In the genomic region with DNA sequence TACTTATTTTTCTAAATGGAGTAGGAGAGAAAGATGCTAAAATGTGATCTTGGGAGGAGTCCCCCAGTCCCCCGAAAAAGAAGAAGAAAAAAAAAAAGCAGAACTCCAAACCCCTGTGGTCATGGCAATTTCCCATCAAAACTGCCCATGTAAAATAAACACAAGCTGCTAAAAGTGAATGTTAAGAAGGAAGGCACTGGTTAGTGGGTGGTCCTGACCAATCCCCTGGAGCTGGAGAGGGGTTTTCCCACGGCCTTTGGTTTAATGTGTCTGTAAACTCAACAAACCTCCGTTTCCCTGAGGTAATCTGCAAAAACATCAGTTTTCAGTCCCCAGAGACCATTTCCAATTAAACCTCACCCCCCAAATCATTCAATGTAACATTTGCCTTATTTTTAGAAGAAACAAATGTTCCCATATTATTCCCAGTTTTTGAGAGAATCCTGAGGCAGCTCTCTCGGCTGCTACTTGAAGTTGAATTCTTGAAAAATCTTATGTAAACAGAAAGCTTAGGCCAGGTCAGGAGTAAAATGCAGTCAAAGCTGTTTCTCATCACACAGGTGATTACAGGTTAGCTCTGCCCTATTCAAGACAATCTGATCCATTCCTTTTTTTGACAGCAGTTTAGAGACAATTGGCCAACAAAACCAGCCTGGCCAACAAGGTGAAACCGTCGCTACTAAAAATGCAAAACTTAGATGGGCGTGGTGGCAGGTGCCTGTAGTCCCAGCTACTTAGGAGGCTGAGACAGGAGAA, we compare ENCODE assay signal across 10 cellular contexts. TPM values are rescaled to one million over a fixed set of nuclear protein-coding genes. Genes with fewer than 3 reads are reported as not detected.
DNase-seq lines count a peak whose midpoint lies in the region; ATAC-seq and TF ChIP-seq lines count a peak whose summit lies in the region.
"Had no signal": no experiment of that assay in that cellular context is flagged by ENCODE, and none has a peak within 500 bp of the region (broad histone marks: within the 10 kb centered on the region; RNA-seq: fewer than 3 reads in every experiment).

No MANE protein-coding gene starts in this region.

- TF ChIP-seq CTCF in DND-41 (IDR thresholded peaks at IDR 0.05; ENCODE audit: borderline replicate concordance, extremely low read depth, low read length, poor library complexity, severe bottlenecking) (no peak), WTC11 (IDR thresholded peaks at IDR 0.05) (no peak)

- no peaks in the 10 kb centered on the region for H3K79me2 ChIP-seq in DND-41 (ENCODE audit: insufficient read depth, low read length)

- no peaks in the 10 kb centered on the region for H3K36me3 Mint-ChIP-seq in WTC11
- no peaks in the 10 kb centered on the region for H3K36me3 Mint-ChIP-seq in natural killer cell treated with Interleukin-12 subunit alpha and Interleukin-12 subunit beta and Interleukin-15 and Interleukin-18, amount 100 ng/mL, for 72 hours

- H3K36me3 ChIP-seq in DND-41 (ENCODE audit: insufficient read depth, low read length) (peaks cover 18% of the 10 kb centered on the region), KOPT-K1 (ENCODE audit: insufficient read depth, low read length) (no peaks in the 10 kb centered on the region)

- H3K9me3 Mint-ChIP-seq in WTC11, result no peaks in the 10 kb centered on the region
- no peaks in the 10 kb centered on the region for H3K9me3 Mint-ChIP-seq in natural killer cell treated with Interleukin-12 subunit alpha and Interleukin-12 subunit beta and Interleukin-15 and Interleukin-18, amount 100 ng/mL, for 72 hours

- no peak overlapping the region for H3K4me3 ChIP-seq in DND-41 (ENCODE audit: low read depth in 1 of 2, low read length in 2 of 2)

- no peaks in the 10 kb centered on the region for H3K27me3 ChIP-seq in DND-41 (ENCODE audit: insufficient read depth, low read length, poor library complexity)

- ATAC-seq in DND-41 (ENCODE audit: insufficient read depth, low read depth) (no peak), WTC11 (no peak), GM19467 (IDR thresholded peaks at IDR 0.05; ENCODE audit: unreplicated experiment) (no peak), HG03280 (IDR thresholded peaks at IDR 0.05; ENCODE audit: unreplicated experiment) (no peak)
- ATAC-seq in natural killer cell treated with Interleukin-12 subunit alpha and Interleukin-12 subunit beta and Interleukin-15 and Interleukin-18, amount 100 ng/mL, for 72 hours, result no peak

- no peak overlapping the region for H2AFZ ChIP-seq in DND-41 (ENCODE audit: low read depth, low read length)

- H3K27ac ChIP-seq in DND-41 (ENCODE audit: low read length) (peak overlapping the region; percentile 99), KOPT-K1 (ENCODE audit: low read depth, low read length, poor library complexity, severe bottlenecking) (peak overlapping the region; percentile 5)

- H3K4me3 Mint-ChIP-seq in WTC11, result no peak overlapping the region
- H3K4me3 Mint-ChIP-seq in natural killer cell treated with Interleukin-12 subunit alpha and Interleukin-12 subunit beta and Interleukin-15 and Interleukin-18, amount 100 ng/mL, for 72 hours, result peak overlapping the region; percentile 48

- DNase-seq in DND-41, result peak; percentile 45
- no peak for DNase-seq in WTC11 (ENCODE audit: low spot score)
- DNase-seq in natural killer cell treated with Interleukin-12 subunit alpha and Interleukin-12 subunit beta and Interleukin-15 and Interleukin-18, amount 100 ng/mL, for 72 hours (ENCODE audit: low spot score), result no peak
- DNase-seq in activated CD8-positive, alpha-beta memory T cell treated with anti-CD3 and anti-CD28 coated beads for 24 hours, result no peak
- no peak for DNase-seq in activated effector memory CD4-positive, alpha-beta T cell treated with Interleukin-2 at 50 U/mL for 16 hours
- DNase-seq: caudate nucleus had no signal

- no peaks in the 10 kb centered on the region for H3K9me3 ChIP-seq in DND-41 (ENCODE audit: insufficient read depth, low read length, severe bottlenecking)
- H3K9me3 ChIP-seq in KOPT-K1 (ENCODE audit: insufficient read depth, low read length, poor library complexity, severe bottlenecking), result no peaks in the 10 kb centered on the region

- peaks cover 16% of the 10 kb centered on the region for H3K4me1 Mint-ChIP-seq in WTC11
- H3K4me1 Mint-ChIP-seq in natural killer cell treated with Interleukin-12 subunit alpha and Interleukin-12 subunit beta and Interleukin-15 and Interleukin-18, amount 100 ng/mL, for 72 hours (ENCODE audit: low read depth in 2 of 2), result peaks cover 46 to 53% of the 10 kb centered on the region in 2 donors

- H3K27ac Mint-ChIP-seq in WTC11, result peak overlapping the region; percentile 41; the same call in 1 of the 2 replicates
- peak overlapping the region; percentile 67 to 97 for H3K27ac Mint-ChIP-seq in natural killer cell treated with Interleukin-12 subunit alpha and Interleukin-12 subunit beta and Interleukin-15 and Interleukin-18, amount 100 ng/mL, for 72 hours

- no peaks in the 10 kb centered on the region; the same call in 1 of the 2 replicates for H3K27me3 Mint-ChIP-seq in WTC11 (ENCODE audit: low read depth)
- no peaks in the 10 kb centered on the region for H3K27me3 Mint-ChIP-seq in natural killer cell treated with Interleukin-12 subunit alpha and Interleukin-12 subunit beta and Interleukin-15 and Interleukin-18, amount 100 ng/mL, for 72 hours

- H3K9ac ChIP-seq in DND-41 (ENCODE audit: low read depth, low read length), result peak overlapping the region; percentile 61

- peaks cover 70% of the 10 kb centered on the region for H3K4me1 ChIP-seq in DND-41 (ENCODE audit: insufficient read depth, low read length)

- no peak overlapping the region for H3K4me2 ChIP-seq in DND-41 (ENCODE audit: insufficient read depth, low read length)

- CTCF ChIA-PET in WTC11 (lab: Charles Lee), result interaction anchor here (0.6 to 2.5 kb wide), 26 partner anchors 9 to 457 kb away, joined by 3 to 33 read pairs (median 4); partner anchors contain the start of genes CCDC159, ODAD3, PRKCSH and RAB3D

- POLR2A ChIA-PET in WTC11 (lab: Charles Lee), result interaction anchor here (0.5 to 1.6 kb wide), 3 partner anchors 20 to 52 kb away, joined by 3 to 7 read pairs (median 5); partner anchors contain the start of gene SWSAP1

- H4K20me1 ChIP-seq in DND-41 (ENCODE audit: insufficient read depth, low read length), result no peaks in the 10 kb centered on the region

TF ChIP-seq in WTC11, 78 proteins besides CTCF, POLR2A, EP300 and RAD21 (continues in another document):
- no peak for TF ChIP-seq ZNF121 (CRISPR knock-in tag; IDR thresholded peaks at IDR 0.05)
- no peak for TF ChIP-seq RELA (CRISPR knock-in tag; IDR thresholded peaks at IDR 0.05; ENCODE audit: borderline replicate concordance)
- no peak for TF ChIP-seq NR3C1 (CRISPR knock-in tag; conservative IDR thresholded peaks at IDR 0.05; ENCODE audit: low read depth)
- TF ChIP-seq ATF6 (CRISPR knock-in tag; IDR thresholded peaks at IDR 0.05), result no peak
- no peak for TF ChIP-seq SP1 (CRISPR knock-in tag; conservative IDR thresholded peaks at IDR 0.05)
- no peak for TF ChIP-seq SMAD3 (CRISPR knock-in tag; IDR thresholded peaks at IDR 0.05; ENCODE audit: borderline replicate concordance)
- no peak for TF ChIP-seq EMX1 (CRISPR knock-in tag; IDR thresholded peaks at IDR 0.05)

RNA-seq across cellular contexts. Expression of gene RAB3D, which starts 17.0 kb away (rescaled TPM):
- total RNA-seq in WTC11 (2021), result 18.9 to 27.8 TPM (median 27.0 TPM) in 3 replicates
- 10 to 100 TPM; 17.5 to 33.4 TPM for total RNA-seq in natural killer cell treated with Interleukin-12 subunit alpha and Interleukin-12 subunit beta and Interleukin-15 and Interleukin-18, amount 100 ng/mL, for 72 hours

RNA-seq across cellular contexts. Expression of gene TMEM205, which starts 23.6 kb away (rescaled TPM):
- total RNA-seq in WTC11 (2021), result 69.9 to 78.3 TPM (median 76.0 TPM) in 3 replicates
- total RNA-seq in natural killer cell treated with Interleukin-12 subunit alpha and Interleukin-12 subunit beta and Interleukin-15 and Interleukin-18, amount 100 ng/mL, for 72 hours, result 10 to 100 TPM; 35.8 to 54.3 TPM

RNA-seq across cellular contexts. Expression of gene CCDC159, which starts 23.9 kb away (rescaled TPM):
- total RNA-seq in WTC11 (2021), result 5.5 to 8.5 TPM (median 6.8 TPM) in 3 replicates
- 10 to 100 TPM; 26.5 to 37.8 TPM for total RNA-seq in natural killer cell treated with Interleukin-12 subunit alpha and Interleukin-12 subunit beta and Interleukin-15 and Interleukin-18, amount 100 ng/mL, for 72 hours

RNA-seq across cellular contexts. Expression of gene TSPAN16, which starts 26.5 kb away (rescaled TPM):
- total RNA-seq in WTC11 (2021), result 0.30 TPM in 1 of 3 replicates, not detected in the others
- not detected for total RNA-seq in natural killer cell treated with Interleukin-12 subunit alpha and Interleukin-12 subunit beta and Interleukin-15 and Interleukin-18, amount 100 ng/mL, for 72 hours
- total RNA-seq: kidney epithelial cell had no signal

RNA-seq across cellular contexts. Expression of gene PLPPR2, which starts 32.8 kb away (rescaled TPM):
- 7.5 to 9.6 TPM (median 8.4 TPM) in 3 replicates for total RNA-seq in WTC11 (2021)
- total RNA-seq in natural killer cell treated with Interleukin-12 subunit alpha and Interleukin-12 subunit beta and Interleukin-15 and Interleukin-18, amount 100 ng/mL, for 72 hours, result 10 to 100 TPM in 1 of 2 donors, 1 to 10 TPM in 1; 9.4 to 11.3 TPM
